ENCODE assay signal across 11 cellular contexts in genomic region chr1:203630697-203631096, GRCh38. TPM values are rescaled to one million over a fixed set of nuclear protein-coding genes. Genes with fewer than 3 reads are reported as not detected.
A peak's percentile ranks its signal among the peaks of the same experiment; 100 is the strongest.
DNase-seq lines count a peak whose midpoint lies in the region; ATAC-seq and TF ChIP-seq lines count a peak whose summit lies in the region.
"Had no signal": no experiment of that assay in that cellular context is flagged by ENCODE, and none has a peak within 500 bp of the region (broad histone marks: within the 10 kb centered on the region; RNA-seq: fewer than 3 reads in every experiment).

No MANE protein-coding gene starts in this region.

- H3K4me1 ChIP-seq in CD4-positive, alpha-beta memory T cell (ENCODE audit: insufficient read depth, low read length) = peaks cover 65% of the 10 kb centered on the region
- peaks cover 0 to 68% (median 31%) of the 10 kb centered on the region in 3 donors for H3K4me1 ChIP-seq in gastroesophageal sphincter
- H3K4me1 ChIP-seq in prostate gland (replicated peaks) = peaks cover 3% of the 10 kb centered on the region

- ATAC-seq in WTC11 (no peak), gastroesophageal sphincter (no peak)

- H3K4me1 Mint-ChIP-seq in CD4-positive, alpha-beta memory T cell = peaks cover 29 to 79% (median 45%) of the 10 kb centered on the region in 4 donors
- peaks cover 41% of the 10 kb centered on the region for H3K4me1 Mint-ChIP-seq in WTC11

- TF ChIP-seq CTCF in WTC11 (IDR thresholded peaks at IDR 0.05) (no peak), gastroesophageal sphincter (IDR thresholded peaks at IDR 0.05) (no peak), prostate gland (IDR thresholded peaks at IDR 0.05) (no peak), WERI-Rb-1 (IDR thresholded peaks at IDR 0.05; ENCODE audit: low read depth, low read length) (no peak)

- no peaks in the 10 kb centered on the region for H3K9me3 ChIP-seq in CD4-positive, alpha-beta memory T cell (ENCODE audit: control insufficient read depth in 1 of 2, low read length in 2 of 2)
- no peaks in the 10 kb centered on the region for H3K9me3 ChIP-seq in gastroesophageal sphincter
- H3K9me3 ChIP-seq in prostate gland = no peaks in the 10 kb centered on the region
- H3K9me3 ChIP-seq in WERI-Rb-1 (ENCODE audit: severe bottlenecking) = no peaks in the 10 kb centered on the region

- peaks cover 14 to 58% of the 10 kb centered on the region in 2 donors for H3K36me3 Mint-ChIP-seq in CD4-positive, alpha-beta memory T cell
- H3K36me3 Mint-ChIP-seq in WTC11 = no peaks in the 10 kb centered on the region

- CTCF ChIA-PET in CD4-positive, alpha-beta memory T cell (lab: Charles Lee; ENCODE audit: partially characterized antibody) = interaction anchor here (0.7 to 7.7 kb wide), 5 partner anchors 10 to 71 kb away, joined by 3 to 173 read pairs (median 6); no protein-coding TSS in a partner anchor
- CTCF ChIA-PET in WTC11 (lab: Charles Lee) = no interaction called here

- H3K9me3 Mint-ChIP-seq in CD4-positive, alpha-beta memory T cell = peaks cover 0 to 2% (median 0%) of the 10 kb centered on the region in 8 donors
- H3K9me3 Mint-ChIP-seq in WTC11 = no peaks in the 10 kb centered on the region

- peak overlapping the region; percentile 95 to 100 (median 98) for H3K4me3 Mint-ChIP-seq in CD4-positive, alpha-beta memory T cell
- peak overlapping the region; percentile 92 for H3K4me3 Mint-ChIP-seq in WTC11

- no peak for DNase-seq in CD4-positive, alpha-beta memory T cell
- DNase-seq in WTC11 (ENCODE audit: low spot score) (no peak), prostate gland (ENCODE audit: low spot score) (no peak), dermis blood vessel endothelial cell (no peak), WERI-Rb-1 (no peak), substantia nigra (lab: John Stamatoyannopoulos, UW) (no peak)
- DNase-seq in stimulated activated CD8-positive, alpha-beta memory T cell treated with anti-CD3 and anti-CD28 coated beads, Interleukin-4, amount 100 ng/mL, for 48 hours = no peak
- DNase-seq: kidney; NK-92 treated with Interleukin-12 subunit alpha and Interleukin-12 subunit beta, amount 100 ng/mL, for 24 hours had no signal

- H3K36me3 ChIP-seq in CD4-positive, alpha-beta memory T cell (ENCODE audit: insufficient read depth, low read length) = no peaks in the 10 kb centered on the region
- H3K36me3 ChIP-seq in gastroesophageal sphincter (peaks cover 0 to 8% of the 10 kb centered on the region in 2 donors), prostate gland (no peaks in the 10 kb centered on the region), WERI-Rb-1 (no peaks in the 10 kb centered on the region)

- no peaks in the 10 kb centered on the region for H3K27me3 ChIP-seq in CD4-positive, alpha-beta memory T cell (ENCODE audit: insufficient read depth, low read length)
- H3K27me3 ChIP-seq in gastroesophageal sphincter (no peaks in the 10 kb centered on the region), prostate gland (replicated peaks; ENCODE audit: insufficient read depth) (no peaks in the 10 kb centered on the region), WERI-Rb-1 (ENCODE audit: insufficient read depth, low read depth, severe bottlenecking) (no peaks in the 10 kb centered on the region)

- H3K27me3 Mint-ChIP-seq in CD4-positive, alpha-beta memory T cell = no peaks in the 10 kb centered on the region
- H3K27me3 Mint-ChIP-seq in WTC11 (ENCODE audit: low read depth) = peaks cover 36% of the 10 kb centered on the region

- peak overlapping the region; percentile 84 for H3K27ac ChIP-seq in CD4-positive, alpha-beta memory T cell (ENCODE audit: low read depth, low read length)
- H3K27ac ChIP-seq in gastroesophageal sphincter = peak overlapping the region; percentile 88 to 95 (median 94)
- H3K27ac ChIP-seq in prostate gland = peak overlapping the region; percentile 73 to 75
- H3K27ac ChIP-seq in WERI-Rb-1 = no peak overlapping the region
- no peak overlapping the region for H3K27ac ChIP-seq in substantia nigra (ENCODE audit: low read depth, low read length, poor library complexity, severe bottlenecking)
- H3K27ac ChIP-seq: VCaP had no signal

- H3K4me3 ChIP-seq in CD4-positive, alpha-beta memory T cell (ENCODE audit: low read length in 2 of 2) = no peak overlapping the region
- H3K4me3 ChIP-seq in gastroesophageal sphincter (peak overlapping the region; percentile 66 to 76), prostate gland (no peak overlapping the region), WERI-Rb-1 (ENCODE audit: low read depth, low read length) (no peak overlapping the region)

- POLR2A ChIA-PET in CD4-positive, alpha-beta memory T cell (lab: Charles Lee; ENCODE audit: partially characterized antibody) = interaction anchor here (0.9 to 7.6 kb wide), 5 partner anchors 8 to 71 kb away, joined by 3 to 240 read pairs (median 6); no protein-coding TSS in a partner anchor
- POLR2A ChIA-PET in WTC11 (lab: Charles Lee) = no interaction called here

- no peak for TF ChIP-seq EP300 in gastroesophageal sphincter (IDR thresholded peaks at IDR 0.05)

- no peak for TF ChIP-seq POLR2A in gastroesophageal sphincter (IDR thresholded peaks at IDR 0.05)
- TF ChIP-seq POLR2A in prostate gland (IDR thresholded peaks at IDR 0.05) = no peak

- H3K27ac Mint-ChIP-seq in CD4-positive, alpha-beta memory T cell = peak overlapping the region; percentile 82 to 97 (median 96)
- H3K27ac Mint-ChIP-seq in WTC11 = no peak overlapping the region

- intact Hi-C loops in CD4-positive, alpha-beta memory T cell (cut with micrococcal nuclease) = no loop called here
- intact Hi-C loops in prostate gland (cut with DNase I) = no loop called here

TF ChIP-seq in WTC11, 78 proteins besides CTCF, POLR2A, EP300 and RAD21 (continues in another document):
- TF ChIP-seq, protein P1, sequence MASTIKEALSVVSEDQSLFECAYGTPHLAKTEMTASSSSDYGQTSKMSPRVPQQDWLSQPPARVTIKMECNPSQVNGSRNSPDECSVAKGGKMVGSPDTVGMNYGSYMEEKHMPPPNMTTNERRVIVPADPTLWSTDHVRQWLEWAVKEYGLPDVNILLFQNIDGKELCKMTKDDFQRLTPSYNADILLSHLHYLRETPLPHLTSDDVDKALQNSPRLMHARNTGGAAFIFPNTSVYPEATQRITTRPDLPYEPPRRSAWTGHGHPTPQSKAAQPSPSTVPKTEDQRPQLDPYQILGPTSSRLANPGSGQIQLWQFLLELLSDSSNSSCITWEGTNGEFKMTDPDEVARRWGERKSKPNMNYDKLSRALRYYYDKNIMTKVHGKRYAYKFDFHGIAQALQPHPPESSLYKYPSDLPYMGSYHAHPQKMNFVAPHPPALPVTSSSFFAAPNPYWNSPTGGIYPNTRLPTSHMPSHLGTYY (CRISPR knock-in tag; IDR thresholded peaks at IDR 0.05) = no peak
- TF ChIP-seq ZNF121 (CRISPR knock-in tag; IDR thresholded peaks at IDR 0.05) = no peak
- TF ChIP-seq ZNF423 (CRISPR knock-in tag; IDR thresholded peaks at IDR 0.05) = no peak
- no peak for TF ChIP-seq ARID4B (CRISPR knock-in tag; IDR thresholded peaks at IDR 0.05; ENCODE audit: borderline replicate concordance)
- TF ChIP-seq, protein P2, sequence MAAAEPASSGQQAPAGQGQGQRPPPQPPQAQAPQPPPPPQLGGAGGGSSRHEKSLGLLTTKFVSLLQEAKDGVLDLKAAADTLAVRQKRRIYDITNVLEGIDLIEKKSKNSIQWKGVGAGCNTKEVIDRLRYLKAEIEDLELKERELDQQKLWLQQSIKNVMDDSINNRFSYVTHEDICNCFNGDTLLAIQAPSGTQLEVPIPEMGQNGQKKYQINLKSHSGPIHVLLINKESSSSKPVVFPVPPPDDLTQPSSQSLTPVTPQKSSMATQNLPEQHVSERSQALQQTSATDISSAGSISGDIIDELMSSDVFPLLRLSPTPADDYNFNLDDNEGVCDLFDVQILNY (CRISPR knock-in tag; IDR thresholded peaks at IDR 0.05) = no peak
- no peak for TF ChIP-seq TP53 (CRISPR knock-in tag; IDR thresholded peaks at IDR 0.05)
- no peak for TF ChIP-seq GRHL2 (CRISPR knock-in tag; IDR thresholded peaks at IDR 0.05; ENCODE audit: insufficient replicate concordance, severe bottlenecking)
- TF ChIP-seq ESRRA (CRISPR knock-in tag; IDR thresholded peaks at IDR 0.05; ENCODE audit: borderline replicate concordance) = no peak
- TF ChIP-seq, protein P3, sequence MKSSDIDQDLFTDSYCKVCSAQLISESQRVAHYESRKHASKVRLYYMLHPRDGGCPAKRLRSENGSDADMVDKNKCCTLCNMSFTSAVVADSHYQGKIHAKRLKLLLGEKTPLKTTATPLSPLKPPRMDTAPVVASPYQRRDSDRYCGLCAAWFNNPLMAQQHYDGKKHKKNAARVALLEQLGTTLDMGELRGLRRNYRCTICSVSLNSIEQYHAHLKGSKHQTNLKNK (CRISPR knock-in tag; IDR thresholded peaks at IDR 0.05) = no peak

RNA-seq across cellular contexts. Expression of gene ATP2B4, which starts 4.1 kb away (rescaled TPM):
- 10 to 100 TPM; 97.2 to 98.6 TPM for total RNA-seq in CD4-positive, alpha-beta memory T cell
- polyA plus RNA-seq in CD4-positive, alpha-beta memory T cell = 10 to 100 TPM; 14.8 to 41.7 TPM
- total RNA-seq in WTC11 (2021) (18.5 to 22.1 TPM (median 19.1 TPM) in 3 replicates), gastroesophageal sphincter (100 to 1,000 TPM; 211 to 454 (median 257) TPM), prostate gland (100 to 1,000 TPM in 1 of 2 donors, 10 to 100 TPM in 1; 31.7 to 127 TPM), dermis blood vessel endothelial cell (108 and 145 TPM in 2 replicates)

Comparison
In these comparisons a context has a peak if more than half of its experiments do, and no peak if none do; other contexts are left out.
1. H3K27ac ChIP-seq: peak in CD4-positive, alpha-beta memory T cell (single experiment), gastroesophageal sphincter (4 of 4) and prostate gland (2 of 2); none in WERI-Rb-1 (single experiment) and substantia nigra (single experiment).
2. H3K4me3 ChIP-seq: peak in gastroesophageal sphincter (2 of 2); none in CD4-positive, alpha-beta memory T cell (0 of 2), prostate gland (0 of 2) and WERI-Rb-1 (single experiment).